ENCODE assay signal across 14 cellular contexts in genomic region chr11:66718320-66718971, GRCh38. TPM values are rescaled to one million over a fixed set of nuclear protein-coding genes. Genes with fewer than 3 reads are reported as not detected.
DNase-seq lines count a peak whose midpoint lies in the region; TF ChIP-seq lines count a peak whose summit lies in the region.
"Had no signal": no experiment of that assay in that cellular context is flagged by ENCODE, and none has a peak within 500 bp of the region (broad histone marks: within the 10 kb centered on the region; RNA-seq: fewer than 3 reads in every experiment).

No MANE protein-coding gene starts in this region.

- peaks cover 12% of the 10 kb centered on the region for H3K9me3 Mint-ChIP-seq in glutamatergic neuron (ENCODE audit: unreplicated experiment)
- H3K9me3 Mint-ChIP-seq: dendritic cell treated with granulocyte-macrophage colony-stimulating factor and Interleukin-4, amounts not matched to agents 40 ng/mL and 50 ng/mL, for 4 days; stimulated activated naive CD8-positive, alpha-beta T cell treated with anti-CD3 and anti-CD28 coated beads, Interleukin-15, Interleukin-2, amounts not matched to agents 100 ng/mL and 50 ng/mL, for 24 hours had no signal

- H3K4me1 Mint-ChIP-seq in glutamatergic neuron (ENCODE audit: low read depth, unreplicated experiment) = peaks cover 26% of the 10 kb centered on the region

- H3K36me3 ChIP-seq in PC-9 (ENCODE audit: low read depth) = peaks cover 4% of the 10 kb centered on the region; the same call in 1 of the 2 replicates
- peaks cover 26 to 64% of the 10 kb centered on the region in 2 donors for H3K36me3 ChIP-seq in neuronal stem cell (replicated peaks in 1 of 2; ENCODE audit: control insufficient read depth in 2 of 2, insufficient read depth in 2 of 2, low read length in 2 of 2)

- H3K4me3 ChIP-seq in PC-9 (peak overlapping the region; percentile 50), neuronal stem cell (ENCODE audit: low read length in 2 of 2) (no peak overlapping the region)

- TF ChIP-seq CTCF in PC-9 (conservative IDR thresholded peaks at IDR 0.05) (peak; percentile 55; the same call in 1 of the 2 replicates), glutamatergic neuron (IDR thresholded peaks at IDR 0.05; ENCODE audit: partially characterized antibody, unreplicated experiment) (peak; percentile 43)

- peak overlapping the region; percentile 86 for H3K14ac ChIP-seq in neuronal stem cell (ENCODE audit: low read length)

- H3K4ac ChIP-seq in neuronal stem cell (ENCODE audit: low read length) = no peak overlapping the region

- peak overlapping the region; percentile 4 for H2BK120ac ChIP-seq in neuronal stem cell (ENCODE audit: low read depth, low read length)

- no peak overlapping the region for H3K23ac ChIP-seq in neuronal stem cell (ENCODE audit: low read depth, low read length, poor library complexity)

- DNase-seq in DMS153 (lab: John Stamatoyannopoulos, UW) = peak; percentile 39
- peak; percentile 77 to 94 for DNase-seq in PC-9
- DNase-seq in glutamatergic neuron = peak; percentile 46
- no peak for DNase-seq in neuronal stem cell (ENCODE audit: low spot score)
- no peak for DNase-seq in SW 1271 (lab: John Stamatoyannopoulos, UW)
- DNase-seq in activated CD4-positive, CD25-positive, alpha-beta regulatory T cell treated with anti-CD3 and anti-CD28 coated beads, Interleukin-2, amount 50 U/mL, for 72 hours = no peak
- no peak for DNase-seq in NCI-H226
- no peak for DNase-seq in RPMI8226
- DNase-seq: activated CD4-positive, alpha-beta T cell treated with anti-CD3 and anti-CD28 coated beads for 48 hours; GF-D8; Kasumi-1; NCI-H2227 treated with DMSO at 0.1 percent for 48 hours had no signal

- H3K27ac Mint-ChIP-seq in glutamatergic neuron (ENCODE audit: unreplicated experiment) = no peak overlapping the region
- H3K27ac Mint-ChIP-seq: dendritic cell treated with granulocyte-macrophage colony-stimulating factor and Interleukin-4, amounts not matched to agents 40 ng/mL and 50 ng/mL, for 4 days; stimulated activated naive CD8-positive, alpha-beta T cell treated with anti-CD3 and anti-CD28 coated beads, Interleukin-15, Interleukin-2, amounts not matched to agents 100 ng/mL and 50 ng/mL, for 24 hours had no signal

- peaks cover 17% of the 10 kb centered on the region for H3K27me3 Mint-ChIP-seq in glutamatergic neuron (ENCODE audit: unreplicated experiment)

- no peaks in the 10 kb centered on the region for H3K9me3 ChIP-seq in PC-9 (ENCODE audit: insufficient read depth, low read depth)
- no peaks in the 10 kb centered on the region for H3K9me3 ChIP-seq in neuronal stem cell (replicated peaks in 1 of 2; ENCODE audit: control insufficient read depth in 2 of 2, insufficient read depth in 1 of 2, low read depth in 1 of 2, low read length in 2 of 2)

- H3K4me3 Mint-ChIP-seq in glutamatergic neuron (ENCODE audit: unreplicated experiment) = no peak overlapping the region
- H3K4me3 Mint-ChIP-seq: dendritic cell treated with granulocyte-macrophage colony-stimulating factor and Interleukin-4, amounts not matched to agents 40 ng/mL and 50 ng/mL, for 4 days; stimulated activated naive CD8-positive, alpha-beta T cell treated with anti-CD3 and anti-CD28 coated beads, Interleukin-15, Interleukin-2, amounts not matched to agents 100 ng/mL and 50 ng/mL, for 24 hours had no signal

- peak overlapping the region; percentile 70 for H2BK15ac ChIP-seq in neuronal stem cell (ENCODE audit: low read length)

- H3K27me3 ChIP-seq in PC-9 (ENCODE audit: insufficient read depth, low read depth) (no peaks in the 10 kb centered on the region), neuronal stem cell (ENCODE audit: control insufficient read depth in 3 of 3, insufficient read depth in 3 of 3, low read depth in 1 of 3, low read length in 3 of 3) (no peaks in the 10 kb centered on the region)

- H3K4me1 ChIP-seq in PC-9 (replicated peaks; ENCODE audit: insufficient read depth) = peaks cover 54% of the 10 kb centered on the region
- H3K4me1 ChIP-seq in neuronal stem cell (ENCODE audit: control insufficient read depth in 2 of 2, insufficient read depth in 1 of 2, low read depth in 1 of 2, low read length in 2 of 2) = peaks cover 9 to 32% of the 10 kb centered on the region in 2 donors

- H3K18ac ChIP-seq in neuronal stem cell (ENCODE audit: low read length) = peak overlapping the region; percentile 80

- BruUV-seq in PC-9 (replicated peaks; lab: Mats Ljungman, UMichigan) = no TSS peak

- 0 out of 2 replicates have a peak, but pooled peaks cover 6% of the 10 kb centered on the region for H3K79me2 ChIP-seq in PC-9 (ENCODE audit: low read depth)

- peak overlapping the region; percentile 16 for H2BK5ac ChIP-seq in neuronal stem cell (ENCODE audit: low read length)

- peak overlapping the region; percentile 80 for H3K4me2 ChIP-seq in PC-9
- H3K4me2 ChIP-seq in neuronal stem cell (ENCODE audit: insufficient read depth, low read length, poor library complexity, severe bottlenecking) = peak overlapping the region; percentile 21

- peak overlapping the region; percentile 70 for H3K9ac ChIP-seq in neuronal stem cell (ENCODE audit: low read depth, low read length, poor library complexity)

- no peaks in the 10 kb centered on the region for H3K36me3 Mint-ChIP-seq in glutamatergic neuron (ENCODE audit: unreplicated experiment)

- H2AFZ ChIP-seq in PC-9 = peak overlapping the region; percentile 52
- H2AFZ ChIP-seq in neuronal stem cell (ENCODE audit: low read length) = no peak overlapping the region

- no peak overlapping the region for H2BK12ac ChIP-seq in neuronal stem cell (ENCODE audit: low read length)

- H3K79me1 ChIP-seq in neuronal stem cell (ENCODE audit: low read depth, low read length) = peaks cover 6% of the 10 kb centered on the region

- POLR2A ChIA-PET in PC-9 (lab: Charles Lee; ENCODE audit: unreplicated experiment) = no interaction called here

- H3K27ac ChIP-seq in PC-9 (0 out of 2 replicates have a peak overlapping the region, but pooled peaks have one; percentile 13), neuronal stem cell (replicated peaks; ENCODE audit: low read length) (no peak overlapping the region)

- no CpG with 5 or more reads among the region's 26 CpGs for WGBS in neuronal stem cell (ENCODE audit: extremely low coverage in 2 of 2, insufficient read length in 2 of 2, insufficient replicate concordance in 1 of 2), 2 donors

- H3F3A ChIP-seq in PC-9 (ENCODE audit: insufficient read depth, low read depth) = peaks cover 33% of the 10 kb centered on the region

- peak overlapping the region; percentile 79 for H2AK5ac ChIP-seq in neuronal stem cell (ENCODE audit: low read depth, low read length)

- H3K9me2 ChIP-seq in PC-9 (ENCODE audit: insufficient read depth) = no peaks in the 10 kb centered on the region

- CTCF ChIA-PET in PC-9 (lab: Charles Lee) = interaction anchor here (0.6 kb wide), 1 partner anchor 290 kb away, joined by 5 read pairs; no protein-coding TSS in a partner anchor

- H4K91ac ChIP-seq in neuronal stem cell (ENCODE audit: low read depth, low read length, poor library complexity) = peak overlapping the region; percentile 0

- intact Hi-C loops in PC-9 (cut with micrococcal nuclease; ENCODE audit: unreplicated experiment) = no loop called here

- no peak overlapping the region for H4K8ac ChIP-seq in neuronal stem cell (ENCODE audit: low read depth, low read length)

- H4K20me1 ChIP-seq in PC-9 (ENCODE audit: insufficient read depth) = no peaks in the 10 kb centered on the region

RNA-seq across cellular contexts. Expression of gene SPTBN2, which starts 10.6 kb away (rescaled TPM):
- 51.0 and 66.8 TPM in 2 replicates for total RNA-seq in PC-9 (2021)
- total RNA-seq in glutamatergic neuron (ENCODE audit: unreplicated experiment) = 371 TPM
- 22.0 TPM for polyA plus RNA-seq in neuronal stem cell (2013, experiment 1 of 2)
- polyA plus RNA-seq in neuronal stem cell (2013, experiment 2 of 2) = 21.8 TPM

RNA-seq across cellular contexts. Expression of gene RBM4B, which starts 40.8 kb away (rescaled TPM):
- total RNA-seq in PC-9 (2021) (17.8 and 24.8 TPM in 2 replicates), glutamatergic neuron (ENCODE audit: unreplicated experiment) (61.2 TPM)
- polyA plus RNA-seq in neuronal stem cell (2013, experiment 1 of 2) = 19.8 TPM
- polyA plus RNA-seq in neuronal stem cell (2013, experiment 2 of 2) = 20.3 TPM

Comparison
In these comparisons a context has a peak if more than half of its experiments do, and no peak if none do; other contexts are left out.
1. DNase-seq: peak in DMS153 (single experiment), PC-9 (2 of 2) and glutamatergic neuron (single experiment); none in neuronal stem cell (single experiment), SW 1271 (0 of 2), activated CD4-positive, CD25-positive, alpha-beta regulatory T cell treated with anti-CD3 and anti-CD28 coated beads, Interleukin-2, amount 50 U/mL, for 72 hours (single experiment), NCI-H226 (single experiment) and RPMI8226 (single experiment).